8 cellular contexts compared by ENCODE assay signal in genomic region chr12:117236456-117237001, GRCh38. TPM values are rescaled to one million over a fixed set of nuclear protein-coding genes. Genes with fewer than 3 reads are reported as not detected.
DNase-seq lines count a peak whose midpoint lies in the region; ATAC-seq and TF ChIP-seq lines count a peak whose summit lies in the region.

No MANE protein-coding gene starts in this region.

- ATAC-seq in HG03039 (IDR thresholded peaks at IDR 0.05; ENCODE audit: unreplicated experiment) (no peak), GM19035 (IDR thresholded peaks at IDR 0.05; ENCODE audit: unreplicated experiment) (no peak)

- H3K4me3 ChIP-seq in GM12864 (ENCODE audit: low read depth, low read length), result no peak overlapping the region
- H3K4me3 ChIP-seq in ascending aorta, result no peak overlapping the region
- no peak overlapping the region for H3K4me3 ChIP-seq in skeletal muscle cell (ENCODE audit: low read depth, low read length)

- H3K27me3 ChIP-seq in ascending aorta, result no peaks in the 10 kb centered on the region

- H3K9me3 ChIP-seq in ascending aorta, result no peaks in the 10 kb centered on the region

- no peaks in the 10 kb centered on the region for H3K4me1 ChIP-seq in ascending aorta

- intact Hi-C loops in ascending aorta (cut with DNase I), result no loop called here

- TF ChIP-seq CTCF in GM12864 (IDR thresholded peaks at IDR 0.05; ENCODE audit: low read depth, low read length, missing control alignments), result peak; percentile 87
- TF ChIP-seq CTCF in ascending aorta (IDR thresholded peaks at IDR 0.05), result peak; percentile 12 to 46 (median 36)

- H3K36me3 ChIP-seq in ascending aorta, result no peaks in the 10 kb centered on the region

- H3K27ac ChIP-seq in ascending aorta, result no peak overlapping the region

- DNase-seq in GM12864 (ENCODE audit: low read depth) (peak; percentile 19), NCI-H1105 (lab: John Stamatoyannopoulos, UW) (peak; percentile 78), T follicular helper cell (ENCODE audit: low read depth) (peak; percentile 46), ascending aorta (ENCODE audit: low spot score in 2 of 2) (peak in 1 of 2 donors; percentile 72), hypothalamus (lab: John Stamatoyannopoulos, UW) (peak in 50 of 51 donors; percentile 4 to 90 (median 67)), skeletal muscle cell (ENCODE audit: low read depth) (peak; percentile 5)

RNA-seq across cellular contexts. Expression of gene FBXO21, which starts 46.3 kb away (rescaled TPM):
- total RNA-seq in ascending aorta, result 35.9 TPM
